In genomic region chr9:99274511-99274910, GRCh38 we compare ENCODE assay signal across 19 cellular contexts. TPM values are rescaled to one million over a fixed set of nuclear protein-coding genes. Genes with fewer than 3 reads are reported as not detected.
A peak's percentile ranks its signal among the peaks of the same experiment; 100 is the strongest.
DNase-seq lines count a peak whose midpoint lies in the region; ATAC-seq, FAIRE-seq and TF ChIP-seq lines count a peak whose summit lies in the region.
"Had no signal": no experiment of that assay in that cellular context is flagged by ENCODE, and none has a peak within 500 bp of the region (broad histone marks: within the 10 kb centered on the region; RNA-seq: fewer than 3 reads in every experiment).

No MANE protein-coding gene starts in this region.

- peaks cover 4% of the 10 kb centered on the region for H3K4me1 Mint-ChIP-seq in endodermal cell
- H3K4me1 Mint-ChIP-seq in endothelial cell (ENCODE audit: unreplicated experiment), result no peaks in the 10 kb centered on the region
- H3K4me1 Mint-ChIP-seq: CD4-positive, alpha-beta memory T cell; IgD-negative memory B cell had no signal

- H3K9me3 Mint-ChIP-seq in endodermal cell (no peaks in the 10 kb centered on the region), endothelial cell (ENCODE audit: unreplicated experiment) (no peaks in the 10 kb centered on the region)

- H3K36me3 Mint-ChIP-seq in endodermal cell (ENCODE audit: low read depth) (no peaks in the 10 kb centered on the region), endothelial cell (ENCODE audit: low read depth, unreplicated experiment) (no peaks in the 10 kb centered on the region)
- H3K36me3 Mint-ChIP-seq: CD4-positive, alpha-beta memory T cell; IgD-negative memory B cell had no signal

- TF ChIP-seq CTCF in endodermal cell (conservative IDR thresholded peaks at IDR 0.05) (no peak), endothelial cell (IDR thresholded peaks at IDR 0.05; ENCODE audit: unreplicated experiment) (no peak)

- DNase-seq in GM18507 (ENCODE audit: extremely low spot score, insufficient read length, low read depth) (no peak), SK-MEL-5 (ENCODE audit: low read depth, low spot score) (peak; percentile 32), endodermal cell (peak; percentile 2), amniotic stem cell (lab: John Stamatoyannopoulos, UW) (no peak), endothelial cell (ENCODE audit: low spot score) (no peak), mesenteric fat pad (ENCODE audit: low spot score) (no peak)
- DNase-seq: BE2C; CD4-positive, alpha-beta memory T cell; COR-L47; DMS153; DND-41; GDM1; HCEC 1CT; HFFc6 had no signal

- no peaks in the 10 kb centered on the region for H3K27me3 ChIP-seq in endodermal cell (ENCODE audit: control insufficient read depth, insufficient read depth, low read length, poor library complexity, severe bottlenecking)
- H3K27me3 ChIP-seq: BE2C had no signal

- no peaks in the 10 kb centered on the region for H3K9me3 ChIP-seq in endodermal cell (ENCODE audit: control insufficient read depth, low read length)
- H3K9me3 ChIP-seq: A549, BE2C had no signal

- no peak for ATAC-seq in HG03354 (IDR thresholded peaks at IDR 0.05; ENCODE audit: poor library complexity, severe bottlenecking, unreplicated experiment)
- ATAC-seq: A549 had no signal

- H3K4me1 ChIP-seq in endodermal cell (ENCODE audit: control insufficient read depth, insufficient read depth, low read length), result no peaks in the 10 kb centered on the region
- H3K4me1 ChIP-seq: A549, BE2C had no signal

- no peak overlapping the region for H3K9ac ChIP-seq in endodermal cell (ENCODE audit: extremely low read depth, low read length, poor library complexity, severe bottlenecking)

- no peak overlapping the region for H3K4me3 Mint-ChIP-seq in endodermal cell
- no peak overlapping the region for H3K4me3 Mint-ChIP-seq in endothelial cell (ENCODE audit: unreplicated experiment)
- H3K4me3 Mint-ChIP-seq: CD4-positive, alpha-beta memory T cell; HFFc6; IgD-negative memory B cell had no signal

- 68% methylated on average over 2 of the region's 2 CpGs; no CpG with 5 or more reads in 1 of the 2 experiments for WGBS in endodermal cell (ENCODE audit: insufficient coverage in 1 of 2, insufficient read length in 1 of 2), 2 experiments

- H3K27ac Mint-ChIP-seq in endodermal cell, result no peak overlapping the region
- H3K27ac Mint-ChIP-seq in endothelial cell (ENCODE audit: unreplicated experiment), result no peak overlapping the region
- H3K27ac Mint-ChIP-seq: HFFc6, IgD-negative memory B cell had no signal

- peak; percentile 64 for FAIRE-seq in GM18507 (lab: Jason Lieb, UNC)
- FAIRE-seq: A549, D721Med had no signal

- H3K36me3 ChIP-seq in endodermal cell (ENCODE audit: control insufficient read depth, insufficient read depth, low read length), result no peaks in the 10 kb centered on the region
- H3K36me3 ChIP-seq: BE2C had no signal

- H3K4me3 ChIP-seq in endodermal cell (ENCODE audit: low read length), result no peak overlapping the region
- H3K4me3 ChIP-seq: A549 had no signal

- no peaks in the 10 kb centered on the region for H3K27me3 Mint-ChIP-seq in endodermal cell (ENCODE audit: insufficient read depth)
- H3K27me3 Mint-ChIP-seq in endothelial cell (ENCODE audit: unreplicated experiment), result peaks cover 4% of the 10 kb centered on the region

- in situ Hi-C loops in SK-MEL-5 (cut with HindIII; ENCODE audit: low pct_unique_long_range_greater_than_20kb, low sequenced_read_pairs), result no loop called here

- no peak overlapping the region for H3K27ac ChIP-seq in endodermal cell (ENCODE audit: low read depth, low read length)
- H3K27ac ChIP-seq: A549, C4-2B had no signal

RNA-seq across cellular contexts. Expression of gene SEC61B, which starts 52.4 kb away (rescaled TPM):
- 178 and 189 TPM in 2 replicates for total RNA-seq in SK-MEL-5 (2014; rRNA removed; shearing (Covaris generic))
- polyA plus RNA-seq in SK-MEL-5 (2015; cell fraction: cytosol; rRNA removed), result 131 and 172 TPM in 2 replicates
- polyA plus RNA-seq in SK-MEL-5 (2015; cell fraction: nucleus; rRNA removed), result 24.3 and 42.6 TPM in 2 replicates
- 100 to 1,000 TPM; 153 to 187 TPM for total RNA-seq in endodermal cell
- 189 TPM for polyA plus RNA-seq in endodermal cell (2013, experiment 1 of 2)
- 214 TPM for polyA plus RNA-seq in endodermal cell (2013, experiment 2 of 2)
- total RNA-seq in endothelial cell (ENCODE audit: unreplicated experiment), result 203 TPM
- total RNA-seq in mesenteric fat pad, result 146 TPM

RNA-seq across cellular contexts. Expression of gene ALG2, which starts 52.8 kb away (rescaled TPM):
- 60.0 and 64.0 TPM in 2 replicates for total RNA-seq in SK-MEL-5 (2014; rRNA removed; shearing (Covaris generic))
- polyA plus RNA-seq in SK-MEL-5 (2015; cell fraction: cytosol; rRNA removed), result 54.2 and 59.0 TPM in 2 replicates
- 44.1 and 53.1 TPM in 2 replicates for polyA plus RNA-seq in SK-MEL-5 (2015; cell fraction: nucleus; rRNA removed)
- total RNA-seq in endodermal cell (10 to 100 TPM; 27.6 to 28.8 TPM), endothelial cell (ENCODE audit: unreplicated experiment) (28.9 TPM), mesenteric fat pad (37.1 TPM)
- 24.1 TPM for polyA plus RNA-seq in endodermal cell (2013, experiment 1 of 2)
- polyA plus RNA-seq in endodermal cell (2013, experiment 2 of 2), result 21.5 TPM

Comparison
In these comparisons a context has a peak if more than half of its experiments do, and no peak if none do; other contexts are left out.
1. DNase-seq: peak in SK-MEL-5 (single experiment) and endodermal cell (single experiment); none in GM18507 (single experiment), amniotic stem cell (single experiment), endothelial cell (single experiment) and mesenteric fat pad (single experiment).